ENCODE assay signal across 9 cellular contexts in the genomic region with DNA sequence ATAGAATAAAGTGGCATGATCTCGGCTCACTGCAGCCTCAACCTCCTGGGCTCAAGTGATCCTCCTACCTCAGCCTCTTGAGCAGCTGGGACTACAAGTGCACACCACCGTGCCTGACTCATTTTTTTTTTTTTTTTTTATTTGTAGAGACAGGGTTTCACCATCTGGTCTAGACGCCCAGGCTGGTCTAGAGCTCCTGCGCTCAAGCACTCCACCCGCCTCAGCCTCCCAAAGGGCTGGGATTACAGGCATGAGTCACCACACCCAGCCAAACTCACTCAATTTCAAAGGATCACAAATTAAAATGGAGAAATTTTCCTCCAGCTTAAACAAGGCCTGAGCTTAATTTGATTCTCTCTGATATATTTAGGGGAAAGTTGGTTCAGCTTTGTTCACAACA. TPM values are rescaled to one million over a fixed set of nuclear protein-coding genes. Genes with fewer than 3 reads are reported as not detected.
A peak's percentile ranks its signal among the peaks of the same experiment; 100 is the strongest.
DNase-seq lines count a peak whose midpoint lies in the region; ATAC-seq and TF ChIP-seq lines count a peak whose summit lies in the region.
"Had no signal": no experiment of that assay in that cellular context is flagged by ENCODE, and none has a peak within 500 bp of the region (broad histone marks: within the 10 kb centered on the region; RNA-seq: fewer than 3 reads in every experiment).

No MANE protein-coding gene starts in this region.

- H3K4me3 Mint-ChIP-seq in chondrocyte (ENCODE audit: unreplicated experiment) = no peak overlapping the region
- H3K4me3 Mint-ChIP-seq: T-cell had no signal

- H3K27ac Mint-ChIP-seq in chondrocyte (ENCODE audit: unreplicated experiment) = peak overlapping the region; percentile 91

- DNase-seq in DMS 273 treated with DMSO at 0.1 percent for 48 hours (lab: John Stamatoyannopoulos, UW) (peak; percentile 52), NCI-H2171 (lab: John Stamatoyannopoulos, UW) (peak; percentile 77), chondrocyte (ENCODE audit: low spot score) (no peak), occipital lobe (lab: John Stamatoyannopoulos, UW) (peak; percentile 33), NCI-H1436 (lab: John Stamatoyannopoulos, UW) (no peak)
- DNase-seq in activated T-cell treated with anti-CD3 and anti-CD28 coated beads, Interleukin-2, amount 50 U/mL, for 1 hour = no peak

- H3K27me3 Mint-ChIP-seq in chondrocyte (ENCODE audit: low read depth) = no peaks in the 10 kb centered on the region
- H3K27me3 Mint-ChIP-seq: T-cell had no signal

- ATAC-seq in HG03342 (IDR thresholded peaks at IDR 0.05; ENCODE audit: unreplicated experiment) (no peak), HG02571 (IDR thresholded peaks at IDR 0.05; ENCODE audit: unreplicated experiment) (no peak)
- ATAC-seq: T-cell had no signal

- peaks cover 19% of the 10 kb centered on the region for H3K4me1 Mint-ChIP-seq in chondrocyte (ENCODE audit: low read depth)

- TF ChIP-seq CTCF in chondrocyte (IDR thresholded peaks at IDR 0.05) = no peak

- no peaks in the 10 kb centered on the region for H3K9me3 Mint-ChIP-seq in chondrocyte (ENCODE audit: low read depth)
- H3K9me3 Mint-ChIP-seq: T-cell had no signal

- H3K36me3 Mint-ChIP-seq in chondrocyte (ENCODE audit: low read depth) = peaks cover 12% of the 10 kb centered on the region

RNA-seq across cellular contexts. Expression of gene NMB, which starts 27.3 kb away (rescaled TPM):
- total RNA-seq in chondrocyte (5.7 to 8.5 TPM (median 7.8 TPM) in 3 replicates), occipital lobe (1.9 TPM)

RNA-seq across cellular contexts. Expression of gene SEC11A, which starts 30.6 kb away (rescaled TPM):
- 175 to 198 TPM (median 195 TPM) in 3 replicates for total RNA-seq in chondrocyte
- 68.9 TPM for total RNA-seq in occipital lobe

RNA-seq across cellular contexts. Expression of gene WDR73, which starts 31.2 kb away (rescaled TPM):
- total RNA-seq in chondrocyte (13.6 to 21.9 TPM (median 17.0 TPM) in 3 replicates), occipital lobe (25.7 TPM)

Comparison
In these comparisons a context has a peak if more than half of its experiments do, and no peak if none do; other contexts are left out.
1. DNase-seq: peak in DMS 273 treated with DMSO at 0.1 percent for 48 hours (single experiment), NCI-H2171 (single experiment) and occipital lobe (single experiment); none in chondrocyte (single experiment), NCI-H1436 (single experiment) and activated T-cell treated with anti-CD3 and anti-CD28 coated beads, Interleukin-2, amount 50 U/mL, for 1 hour (single experiment).